32 cellular contexts compared by ENCODE assay signal in the genomic region with DNA sequence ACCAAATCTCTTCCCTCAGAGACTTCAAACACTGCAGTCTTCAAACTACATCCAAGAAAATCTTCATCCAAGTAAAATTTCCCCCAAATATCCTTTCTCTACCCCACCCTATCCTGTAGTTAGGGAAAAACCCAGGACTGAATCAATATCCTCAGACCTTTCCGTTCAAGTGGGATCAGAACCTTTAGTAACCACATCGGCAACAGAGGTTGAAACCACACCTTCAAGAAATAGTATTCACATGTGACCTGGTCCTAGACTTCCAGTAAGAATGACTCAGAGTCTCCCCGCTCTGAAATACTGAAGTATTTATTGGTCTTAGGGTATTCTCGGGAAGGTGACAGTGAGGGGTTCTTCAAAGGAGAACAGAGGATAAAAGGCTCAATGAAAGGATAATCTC. TPM values are rescaled to one million over a fixed set of nuclear protein-coding genes. Genes with fewer than 3 reads are reported as not detected.
"Had no signal": no experiment of that assay in that cellular context is flagged by ENCODE, and none has a peak within 500 bp of the region (broad histone marks: within the 10 kb centered on the region; RNA-seq: fewer than 3 reads in every experiment).

No MANE protein-coding gene starts in this region.

- H3K27me3 Mint-ChIP-seq: T-helper 17 cell had no signal

- ATAC-seq: activated CD8-positive, alpha-beta T cell treated with anti-CD3 and anti-CD28 coated beads, Interleukin-2, amount 10 ng/mL, durations not matched to agents 7 days and 5 days; heart right ventricle; pancreas; stimulated activated naive CD8-positive, alpha-beta T cell treated with anti-CD3 and anti-CD28 coated beads, Interleukin-15, Interleukin-2, amounts not matched to agents 100 U/mL and 50 U/mL, for 24 hours; T-helper 17 cell had no signal

- H3K4me1 Mint-ChIP-seq: brain, neural crest cell had no signal

- H3K27ac Mint-ChIP-seq: activated CD8-positive, alpha-beta T cell treated with anti-CD3 and anti-CD28 coated beads, Interleukin-2, amount 10 ng/mL, durations not matched to agents 7 days and 5 days; activated naive CD4-positive, alpha-beta T cell treated with anti-CD3 and anti-CD28 coated beads for 36 hours; activated naive CD8-positive, alpha-beta T cell treated with anti-CD3 and anti-CD28 coated beads for 36 hours; activated T-helper 1 cell treated with anti-CD3 and anti-CD28 coated beads, Interleukin-12 subunit alpha, Interleukin-12 subunit beta, Interleukin-2, Interleukin-4 antibody, amounts not matched to agents 30 ng/mL and 10 ng/mL and 1 ng/mL, durations not matched to agents 14 hours and 24 hours and 36 hours; brain; T-helper 17 cell had no signal

- H3K36me3 Mint-ChIP-seq: brain had no signal

- H3K27ac ChIP-seq: adrenal gland, left ventricle myocardium inferior, pancreas, prostate gland, sigmoid colon, testis, transverse colon had no signal

- H3K4me3 ChIP-seq: adrenal gland, esophagus squamous epithelium, heart right ventricle, left ventricle myocardium inferior, lung, pancreas, prostate gland, sigmoid colon, smooth muscle cell, testis, transverse colon had no signal

- H3K27me3 ChIP-seq: adrenal gland, esophagus squamous epithelium, heart right ventricle, pancreas, sigmoid colon, testis, transverse colon had no signal

- H3K9me3 Mint-ChIP-seq: activated naive CD4-positive, alpha-beta T cell treated with anti-CD3 and anti-CD28 coated beads for 36 hours; activated naive CD8-positive, alpha-beta T cell treated with anti-CD3 and anti-CD28 coated beads for 36 hours; activated T-helper 1 cell treated with anti-CD3 and anti-CD28 coated beads, Interleukin-12 subunit alpha, Interleukin-12 subunit beta, Interleukin-2, Interleukin-4 antibody, amounts not matched to agents 30 ng/mL and 10 ng/mL and 1 ng/mL, durations not matched to agents 14 hours and 24 hours and 36 hours had no signal

- DNase-seq: activated CD8-positive, alpha-beta T cell treated with anti-CD3 and anti-CD28 coated beads, Interleukin-2, amount 10 ng/mL, durations not matched to agents 7 days and 5 days; activated effector memory CD4-positive, alpha-beta T cell treated with anti-CD3 and anti-CD28 coated beads, Interleukin-2, amount 50 U/mL, for 16 hours; activated naive CD4-positive, alpha-beta T cell treated with anti-CD3 and anti-CD28 coated beads for 36 hours; activated naive CD8-positive, alpha-beta T cell treated with anti-CD3 and anti-CD28 coated beads for 36 hours; activated T-cell treated with anti-CD3 and anti-CD28 coated beads for 4 hours; adrenal gland; aorta; caudate nucleus; esophagus squamous epithelium; foreskin melanocyte; heart right ventricle; left ventricle myocardium inferior; nucleus accumbens; pancreas; sigmoid colon; stimulated activated CD4-positive, alpha-beta T cell treated with anti-CD3 and anti-CD28 coated beads, Interleukin-1b, Interleukin-23, amount 100 ng/mL, for 48 hours; stimulated activated CD4-positive, alpha-beta T cell treated with anti-CD3 and anti-CD28 coated beads, Interleukin-4, amount 100 ng/mL, for 4 hours; stimulated activated CD8-positive, alpha-beta memory T cell treated with anti-CD3 and anti-CD28 coated beads, Interleukin-4, amount 100 ng/mL, for 48 hours; stimulated activated naive CD8-positive, alpha-beta T cell treated with anti-CD3 and anti-CD28 coated beads, Interleukin-15, Interleukin-2, amounts not matched to agents 100 U/mL and 50 U/mL, for 24 hours; SW 1271; T-helper 17 cell; T1000; testis; transverse colon had no signal

- H3K4me3 Mint-ChIP-seq: activated CD8-positive, alpha-beta T cell treated with anti-CD3 and anti-CD28 coated beads, Interleukin-2, amount 10 ng/mL, durations not matched to agents 7 days and 5 days; activated naive CD4-positive, alpha-beta T cell treated with anti-CD3 and anti-CD28 coated beads for 36 hours; activated naive CD8-positive, alpha-beta T cell treated with anti-CD3 and anti-CD28 coated beads for 36 hours; activated T-helper 1 cell treated with anti-CD3 and anti-CD28 coated beads, Interleukin-12 subunit alpha, Interleukin-12 subunit beta, Interleukin-2, Interleukin-4 antibody, amounts not matched to agents 30 ng/mL and 10 ng/mL and 1 ng/mL, durations not matched to agents 14 hours and 24 hours and 36 hours; brain; neural crest cell; T-helper 17 cell had no signal

- FAIRE-seq: islet of Langerhans, pancreas, urothelium cell line had no signal

- H3K36me3 ChIP-seq: adrenal gland, pancreas, prostate gland, transverse colon had no signal

RNA-seq across cellular contexts. Expression of a gene that starts 55.3 kb away (rescaled TPM):
- polyA plus RNA-seq: smooth muscle cell had no signal
